In the genomic region with DNA sequence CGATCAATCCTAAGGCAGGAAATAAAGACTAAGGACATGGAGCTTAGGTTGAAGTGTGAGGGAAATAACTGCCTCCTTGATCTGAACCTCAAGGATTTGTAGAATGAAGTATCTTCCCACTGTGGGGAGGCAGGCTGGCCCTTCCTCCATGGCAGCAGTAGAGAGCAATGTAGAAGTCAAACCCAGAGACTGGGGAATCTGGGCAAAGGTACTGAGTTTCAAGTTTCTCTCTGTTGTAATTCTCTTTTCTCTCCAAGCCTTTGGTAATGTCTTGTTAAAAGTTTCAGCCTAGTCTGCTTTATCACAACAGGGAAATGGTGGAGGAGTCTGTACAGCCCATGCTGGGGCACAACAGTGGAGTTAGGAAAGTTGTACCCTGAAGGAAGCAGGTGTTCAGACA, we compare ENCODE assay signal across 16 cellular contexts. TPM values are rescaled to one million over a fixed set of nuclear protein-coding genes. Genes with fewer than 3 reads are reported as not detected.
DNase-seq lines count a peak whose midpoint lies in the region; TF ChIP-seq lines count a peak whose summit lies in the region.
"Had no signal": no experiment of that assay in that cellular context is flagged by ENCODE, and none has a peak within 500 bp of the region (broad histone marks: within the 10 kb centered on the region; RNA-seq: fewer than 3 reads in every experiment).

No MANE protein-coding gene starts in this region.

- H3K4me1 ChIP-seq in HUES6 (ENCODE audit: control insufficient read depth, insufficient read depth, low read length): peaks cover 46% of the 10 kb centered on the region
- H3K4me1 ChIP-seq in vagina: no peaks in the 10 kb centered on the region

- H3K9me3 ChIP-seq in HUES6 (ENCODE audit: control insufficient read depth, insufficient read depth, low read depth, low read length) (peaks cover 9% of the 10 kb centered on the region), vagina (no peaks in the 10 kb centered on the region)
- H3K9me3 ChIP-seq: Caco-2, SJSA1 had no signal

- no peaks in the 10 kb centered on the region for H3K36me3 ChIP-seq in HUES6 (ENCODE audit: control insufficient read depth, insufficient read depth, low read length)
- no peaks in the 10 kb centered on the region for H3K36me3 ChIP-seq in vagina
- H3K36me3 ChIP-seq: SJSA1 had no signal

- H3K27ac ChIP-seq in HUES6 (ENCODE audit: low read depth, low read length) (peak overlapping the region; percentile 98), vagina (peak overlapping the region; percentile 34)
- H3K27ac ChIP-seq: HL-60, PC-9, SJSA1 had no signal

- H3K9ac ChIP-seq in HUES6 (ENCODE audit: low read length): no peak overlapping the region

- H3K27me3 Mint-ChIP-seq in nephron (ENCODE audit: low read depth): no peaks in the 10 kb centered on the region

- no peak for TF ChIP-seq POLR2A in vagina (IDR thresholded peaks at IDR 0.05)

- DNase-seq in fibroblast of gingiva (ENCODE audit: low read depth) (peak; percentile 69), vagina (ENCODE audit: extremely low spot score in 2 of 2) (no peak), HT-29 (ENCODE audit: low spot score) (no peak), GF-D8 (lab: John Stamatoyannopoulos, UW) (no peak), DMS 273 treated with DMSO at 0.1 percent for 48 hours (lab: John Stamatoyannopoulos, UW) (no peak)
- DNase-seq: ACHN, AML-193, Caco-2, KG1, NCI-H1436 treated with DMSO at 0.1 percent for 48 hours, NCI-H2081, PC-9 had no signal

- H3K27me3 ChIP-seq in HUES6 (ENCODE audit: control insufficient read depth, insufficient read depth, low read length): no peaks in the 10 kb centered on the region
- H3K27me3 ChIP-seq in vagina: no peaks in the 10 kb centered on the region
- H3K27me3 ChIP-seq: SJSA1 had no signal

- intact Hi-C loops in vagina (cut with DNase I): no loop called here

- H3K9me3 Mint-ChIP-seq in nephron: no peaks in the 10 kb centered on the region

- H3K36me3 Mint-ChIP-seq in nephron (ENCODE audit: low read depth): no peaks in the 10 kb centered on the region

- TF ChIP-seq CTCF in nephron (IDR thresholded peaks at IDR 0.05; ENCODE audit: unreplicated experiment in 3 of 3) (no peak), vagina (IDR thresholded peaks at IDR 0.05) (no peak)

- peak overlapping the region; percentile 20 to 79 (median 53) for H3K27ac Mint-ChIP-seq in nephron

- H3K4me3 ChIP-seq in HUES6 (ENCODE audit: low read depth, low read length): no peak overlapping the region
- no peak overlapping the region for H3K4me3 ChIP-seq in vagina
- H3K4me3 ChIP-seq: PC-9, SJSA1 had no signal

- H3K4me3 Mint-ChIP-seq in nephron: no peak overlapping the region

- peaks cover 39% of the 10 kb centered on the region for H3K4me1 Mint-ChIP-seq in nephron

RNA-seq across cellular contexts. Expression of gene ADM, which starts 49.5 kb away (rescaled TPM):
- 130 TPM for total RNA-seq in vagina
- 33.3 and 37.6 TPM in 2 replicates for total RNA-seq in HT-29 (2014; rRNA removed; shearing (Covaris generic))
